In the genomic region with DNA sequence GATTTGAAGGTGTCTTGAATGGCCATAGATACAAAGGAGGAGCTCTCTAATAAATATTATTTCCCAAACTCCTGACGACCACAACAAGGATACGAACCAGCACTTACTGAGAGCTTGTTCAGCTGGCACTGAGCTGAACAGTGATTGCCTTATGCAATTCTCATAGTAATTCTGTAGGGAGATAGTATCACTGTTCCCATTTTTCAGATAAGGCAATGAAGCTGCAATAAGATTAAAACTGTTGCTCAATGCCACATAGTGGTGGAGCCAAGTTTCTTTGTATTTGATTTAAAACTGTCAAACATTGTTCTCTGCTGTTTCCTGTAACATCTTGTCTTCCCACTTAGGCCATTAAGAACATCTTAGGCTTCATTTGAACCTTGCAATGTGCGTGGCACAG, we compare ENCODE assay signal across 28 cellular contexts.
"Had no signal": no experiment of that assay in that cellular context is flagged by ENCODE, and none has a peak within 500 bp of the region (broad histone marks: within the 10 kb centered on the region; RNA-seq: fewer than 3 reads in every experiment).

No MANE protein-coding gene starts in this region.

- FAIRE-seq: astrocyte, TTC549 had no signal

- H3K27me3 ChIP-seq: body of pancreas, breast epithelium, SJCRH30 had no signal

- ATAC-seq: activated CD8-positive, alpha-beta memory T cell treated with anti-CD3 and anti-CD28 coated beads, Interleukin-2, amount 10 ng/mL, durations not matched to agents 7 days and 5 days; body of pancreas; Panc1 had no signal

- H3K4me1 ChIP-seq: body of pancreas, breast epithelium, SJCRH30 had no signal

- H3K27ac ChIP-seq: body of pancreas, breast epithelium, SJCRH30, SK-N-MC had no signal

- H3K9me3 ChIP-seq: body of pancreas, breast epithelium had no signal

- H3K36me3 ChIP-seq: breast epithelium, MG63, SJCRH30 had no signal

- H3K4me3 ChIP-seq: body of pancreas, breast epithelium, MG63, SJCRH30, SK-N-MC had no signal

- DNase-seq: activated CD4-positive, alpha-beta T cell treated with anti-CD3 and anti-CD28 coated beads, Interleukin-2, amount 10 ng/mL, durations not matched to agents 7 days and 5 days; activated CD4-positive, alpha-beta T cell treated with anti-CD3 and anti-CD28 coated beads, Interleukin-2, amount 50 U/mL, for 48 hours; activated CD8-positive, alpha-beta memory T cell treated with anti-CD3 and anti-CD28 coated beads for 24 hours; activated CD8-positive, alpha-beta memory T cell treated with anti-CD3 and anti-CD28 coated beads, Interleukin-2, amount 10 ng/mL, durations not matched to agents 7 days and 5 days; activated CD8-positive, alpha-beta memory T cell treated with anti-CD3 and anti-CD28 coated beads, Interleukin-2, amount 50 U/mL, for 48 hours; activated effector memory CD4-positive, alpha-beta T cell treated with Interleukin-2 at 50 U/mL for 16 hours; activated naive CD4-positive, alpha-beta T cell treated with anti-CD3 and anti-CD28 coated beads, Interleukin-2, amount 50 U/mL, for 16 hours; activated naive CD8-positive, alpha-beta T cell treated with anti-CD3 and anti-CD28 coated beads, Interleukin-2, amount 10 ng/mL, durations not matched to agents 7 days and 5 days; activated T-cell treated with anti-CD3 and anti-CD28 coated beads, Interleukin-2, amount 50 U/mL, for 48 hours; body of pancreas; Karpas-422; KBM-7; MG63; NCI-H1048; NCI-H1105 treated with DMSO at 0.1 percent for 48 hours; NCI-H1436; NCI-H1694; NCI-H2029; NCI-H345; NCI-H524 treated with DMSO at 0.1 percent for 48 hours; SHP77; SJCRH30; T1000 had no signal
